ENCODE assay signal across 8 cellular contexts in the genomic region with DNA sequence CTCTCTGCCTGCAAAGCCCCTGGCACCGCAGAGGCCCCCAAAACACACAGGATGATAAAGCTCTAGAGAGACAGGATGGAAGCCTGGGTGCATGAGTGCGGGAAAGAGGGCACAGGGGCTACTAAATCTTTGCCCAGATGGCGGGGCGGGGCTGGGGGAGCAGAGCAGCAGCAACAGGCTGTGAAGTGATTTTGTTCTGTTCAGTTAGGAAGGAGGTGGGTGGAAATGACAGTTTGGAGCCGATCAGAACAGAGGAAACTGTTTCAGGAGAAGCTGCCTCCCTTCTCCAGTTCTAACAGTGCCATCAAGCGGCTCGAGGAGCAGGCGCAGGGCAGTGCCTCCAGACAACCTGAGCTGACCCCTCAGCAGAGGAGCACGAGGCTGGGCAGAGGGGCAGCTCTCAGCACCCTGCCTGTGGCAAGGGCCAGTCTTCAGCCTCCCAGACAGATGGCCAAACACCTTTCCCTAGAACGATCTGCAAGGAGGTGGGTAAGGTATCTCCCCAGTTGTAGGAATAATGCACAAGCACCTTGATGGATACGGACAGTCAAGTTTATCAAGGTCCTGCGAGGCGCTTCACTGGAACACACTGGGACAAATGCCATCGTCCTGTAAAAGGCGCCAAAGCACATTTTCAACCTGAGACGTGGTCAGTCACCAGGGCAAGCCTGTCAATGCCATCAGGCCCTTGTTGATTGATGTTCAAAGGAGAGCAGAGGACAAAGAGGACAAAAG. TPM values are rescaled to one million over a fixed set of nuclear protein-coding genes. Genes with fewer than 3 reads are reported as not detected.
DNase-seq lines count a peak whose midpoint lies in the region; ATAC-seq lines count a peak whose summit lies in the region.

No MANE protein-coding gene starts in this region.

- DNase-seq in NCI-H1417 (lab: John Stamatoyannopoulos, UW) (peak; percentile 61 to 92 (median 79)), SW480 (ENCODE audit: low spot score) (peak; percentile 94), amniotic epithelial cell (ENCODE audit: low read depth) (peak; percentile 92), left cardiac atrium (peak; percentile 86), HPDE6-E6E7 (ENCODE audit: extremely low spot score) (no peak)

- no peaks in the 10 kb centered on the region for H3K27me3 ChIP-seq in rectal smooth muscle tissue (ENCODE audit: control insufficient read depth, insufficient read depth, low read length)

- H3K27ac ChIP-seq in rectal smooth muscle tissue (ENCODE audit: low read depth, low read length), result peak overlapping the region; percentile 77

- no peaks in the 10 kb centered on the region for H3K36me3 ChIP-seq in rectal smooth muscle tissue (ENCODE audit: control insufficient read depth, insufficient read depth, low read length)

- intact Hi-C loops in left cardiac atrium (cut with DNase I), result loop anchor here (2.0 to 5.0 kb wide), 3 partner anchors 361 to 585 kb away; no protein-coding TSS in a partner anchor

- H3K4me3 ChIP-seq in GM08714 (ENCODE audit: low read length) (peak overlapping the region; percentile 23; the same call in 1 of the 2 replicates), rectal smooth muscle tissue (ENCODE audit: low read length) (peak overlapping the region; percentile 11)

- ATAC-seq in HG02623 (IDR thresholded peaks at IDR 0.05; ENCODE audit: unreplicated experiment) (peak; percentile 54), left cardiac atrium (peak; percentile 94 to 95)

- peaks cover 20% of the 10 kb centered on the region for H3K4me1 ChIP-seq in rectal smooth muscle tissue (ENCODE audit: control insufficient read depth, insufficient read depth, low read length)

- H3K9ac ChIP-seq in rectal smooth muscle tissue (ENCODE audit: low read length), result peak overlapping the region; percentile 1

RNA-seq across cellular contexts. Expression of gene TOMM20, which starts 44.9 kb away (rescaled TPM):
- total RNA-seq in left cardiac atrium, result 10 to 100 TPM; 69.3 to 95.7 TPM
